In the genomic region with DNA sequence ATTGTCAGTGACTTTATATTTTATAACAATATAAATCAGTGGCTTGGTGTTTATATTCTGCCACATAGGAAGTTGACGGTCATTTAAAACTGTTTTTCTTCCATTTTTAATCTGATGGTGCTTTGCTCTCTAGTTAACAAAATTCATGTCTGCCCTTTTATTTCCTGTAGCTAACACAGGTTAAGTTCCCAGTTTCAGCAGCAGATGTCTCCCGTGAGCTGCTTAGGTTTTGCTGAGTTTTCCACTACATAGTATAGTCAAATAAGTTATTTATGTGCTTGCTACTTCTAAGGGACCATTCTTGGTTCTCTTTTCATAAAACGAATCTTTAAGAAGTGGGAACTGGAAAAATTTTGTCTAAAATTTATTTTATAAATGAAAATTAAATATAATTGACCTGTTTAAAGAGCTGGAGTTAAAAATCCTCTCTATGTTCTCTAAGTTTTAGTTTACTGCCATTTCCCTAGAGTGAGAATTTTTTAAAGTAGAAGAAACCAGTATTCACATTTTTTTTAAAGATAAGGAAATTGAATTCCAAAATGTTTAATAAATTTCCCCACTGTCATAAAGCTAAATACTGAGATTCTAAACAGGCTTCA, we compare ENCODE assay signal across 9 cellular contexts. TPM values are rescaled to one million over a fixed set of nuclear protein-coding genes. Genes with fewer than 3 reads are reported as not detected.
A peak's percentile ranks its signal among the peaks of the same experiment; 100 is the strongest.
DNase-seq lines count a peak whose midpoint lies in the region; ATAC-seq and TF ChIP-seq lines count a peak whose summit lies in the region.
"Had no signal": no experiment of that assay in that cellular context is flagged by ENCODE, and none has a peak within 500 bp of the region (broad histone marks: within the 10 kb centered on the region; RNA-seq: fewer than 3 reads in every experiment).

No MANE protein-coding gene starts in this region.

- WGBS in SK-N-SH (ENCODE audit: low lambda C conversion rate) = 17% methylated on average over 3 of the region's 3 CpGs

- DNase-seq in CD4-positive, alpha-beta memory T cell = peak; percentile 35 to 54 (median 48)
- peak; percentile 6 for DNase-seq in GM19238 (ENCODE audit: insufficient read length, low spot score)
- DNase-seq in HT-29 (ENCODE audit: low spot score) = peak; percentile 77
- DNase-seq in SK-N-SH = peak; percentile 42
- peak; percentile 41 for DNase-seq in amniotic stem cell (lab: John Stamatoyannopoulos, UW)
- peak; percentile 35 for DNase-seq in left ventricle myocardium superior
- peak; percentile 77 for DNase-seq in sciatic nerve (ENCODE audit: low spot score)

- intact Hi-C loops in CD4-positive, alpha-beta memory T cell (cut with micrococcal nuclease) = loop anchor here (1.0 kb wide), 3 partner anchors 301 to 454 kb away; no protein-coding TSS in a partner anchor
- intact Hi-C loops in left ventricle myocardium superior (cut with micrococcal nuclease) (loop anchor here (10.0 kb wide), 1 partner anchor 351 kb away; no protein-coding TSS in a partner anchor), sciatic nerve (cut with DNase I) (no loop called here)

- no peak overlapping the region for H3K4me3 ChIP-seq in CD4-positive, alpha-beta memory T cell (ENCODE audit: low read length in 2 of 2)
- H3K4me3 ChIP-seq in SK-N-SH (ENCODE audit: low read depth in 2 of 2, low read length in 1 of 2) = no peak overlapping the region

- H3K4me2 ChIP-seq in SK-N-SH = no peak overlapping the region

- no peak for TF ChIP-seq EP300 in SK-N-SH (IDR thresholded peaks at IDR 0.05; ENCODE audit: borderline replicate concordance in 1 of 2, low read depth in 1 of 2, low read length in 1 of 2)

- no peaks in the 10 kb centered on the region for H3K27me3 Mint-ChIP-seq in CD4-positive, alpha-beta memory T cell

- no peak overlapping the region for H3K4me3 Mint-ChIP-seq in CD4-positive, alpha-beta memory T cell

- peak overlapping the region in 1 of 7 donors; percentile 6 for H3K27ac Mint-ChIP-seq in CD4-positive, alpha-beta memory T cell

- CTCF ChIA-PET in CD4-positive, alpha-beta memory T cell (lab: Charles Lee; ENCODE audit: partially characterized antibody) = interaction anchor here (0.8 to 5.7 kb wide), 11 partner anchors 8 to 454 kb away, joined by 3 to 64 read pairs (median 4); a partner anchor contains a TSS
- CTCF ChIA-PET in SK-N-SH (lab: Yijun Ruan, JAX) = interaction anchor here (0.6 to 8.2 kb wide), 51 partner anchors 9 to 349 kb away, joined by 3 to 162 read pairs (median 4); a partner anchor contains a TSS

- H3K27me3 ChIP-seq in CD4-positive, alpha-beta memory T cell (ENCODE audit: insufficient read depth, low read length) = no peaks in the 10 kb centered on the region
- no peaks in the 10 kb centered on the region for H3K27me3 ChIP-seq in SK-N-SH (ENCODE audit: insufficient read depth)

- H3F3A ChIP-seq in SK-N-SH (replicated peaks; ENCODE audit: insufficient read depth) = peaks cover 27% of the 10 kb centered on the region

- H3K4me1 Mint-ChIP-seq in CD4-positive, alpha-beta memory T cell = peaks cover 0 to 4% (median 2%) of the 10 kb centered on the region in 4 donors

- peak; percentile 89 for TF ChIP-seq CTCF in SK-N-SH (IDR thresholded peaks at IDR 0.05)

- H3K36me3 Mint-ChIP-seq in CD4-positive, alpha-beta memory T cell = peaks cover 30 to 36% of the 10 kb centered on the region in 2 donors

- no peak overlapping the region for H3K27ac ChIP-seq in CD4-positive, alpha-beta memory T cell (ENCODE audit: low read depth, low read length)
- peak overlapping the region; percentile 54 to 60; a peak in 2 of 4 replicates for H3K27ac ChIP-seq in SK-N-SH (ENCODE audit: low read depth in 2 of 2, low read length in 1 of 2)

- H3K36me3 ChIP-seq in CD4-positive, alpha-beta memory T cell (ENCODE audit: insufficient read depth, low read length) = peaks cover 8% of the 10 kb centered on the region
- H3K36me3 ChIP-seq in SK-N-SH (replicated peaks in 1 of 2; ENCODE audit: control insufficient read depth in 1 of 2, insufficient read depth in 2 of 2, low read length in 1 of 2) = peaks cover 30 to 50% of the 10 kb centered on the region in 2 experiments

- TF ChIP-seq RAD21 in SK-N-SH (IDR thresholded peaks at IDR 0.05; ENCODE audit: low read length) = peak; percentile 95

- H3K9me3 Mint-ChIP-seq in CD4-positive, alpha-beta memory T cell = peaks cover 0 to 19% (median 12%) of the 10 kb centered on the region in 8 donors

- peaks cover 18% of the 10 kb centered on the region; the same call in 1 of the 2 replicates for H3K79me2 ChIP-seq in SK-N-SH (ENCODE audit: insufficient read depth)

- no peaks in the 10 kb centered on the region for H3K4me1 ChIP-seq in CD4-positive, alpha-beta memory T cell (ENCODE audit: insufficient read depth, low read length)
- peaks cover 0 to 4% of the 10 kb centered on the region in 2 experiments; a peak in 2 of 4 replicates for H3K4me1 ChIP-seq in SK-N-SH (ENCODE audit: control insufficient read depth in 1 of 2, insufficient read depth in 2 of 2, low read depth in 1 of 2, low read length in 1 of 2)

- no peaks in the 10 kb centered on the region for H3K9me2 ChIP-seq in SK-N-SH

- no peak overlapping the region for H2AFZ ChIP-seq in SK-N-SH (ENCODE audit: low read depth)

- H3K9ac ChIP-seq in SK-N-SH = no peak overlapping the region

- no peaks in the 10 kb centered on the region for H4K20me1 ChIP-seq in SK-N-SH (ENCODE audit: insufficient read depth)

- ATAC-seq in left ventricle myocardium superior (peak; percentile 80), sciatic nerve (peak; percentile 88), HG02970 (IDR thresholded peaks at IDR 0.05; ENCODE audit: low FRiP score, unreplicated experiment) (no peak)

- POLR2A ChIA-PET in CD4-positive, alpha-beta memory T cell (lab: Charles Lee; ENCODE audit: partially characterized antibody) = interaction anchor here (1.6 to 2.8 kb wide), 2 partner anchors 349 to 360 kb away, joined by 4 to 22 read pairs; a partner anchor contains a TSS
- POLR2A ChIA-PET in SK-N-SH (lab: Yijun Ruan, JAX) = interaction anchor here (1.3 kb wide), 1 partner anchor 88 kb away, joined by 5 read pairs; no protein-coding TSS in a partner anchor

- H3K9me3 ChIP-seq in CD4-positive, alpha-beta memory T cell (ENCODE audit: control insufficient read depth in 1 of 2, low read length in 2 of 2) = no peaks in the 10 kb centered on the region
- H3K9me3 ChIP-seq in SK-N-SH = no peaks in the 10 kb centered on the region

TF ChIP-seq in SK-N-SH, 30 proteins besides CTCF, POLR2A, EP300 and RAD21:
- no peak for TF ChIP-seq FOXJ3 (CRISPR knock-in tag; IDR thresholded peaks at IDR 0.05)
- TF ChIP-seq, protein P1, sequence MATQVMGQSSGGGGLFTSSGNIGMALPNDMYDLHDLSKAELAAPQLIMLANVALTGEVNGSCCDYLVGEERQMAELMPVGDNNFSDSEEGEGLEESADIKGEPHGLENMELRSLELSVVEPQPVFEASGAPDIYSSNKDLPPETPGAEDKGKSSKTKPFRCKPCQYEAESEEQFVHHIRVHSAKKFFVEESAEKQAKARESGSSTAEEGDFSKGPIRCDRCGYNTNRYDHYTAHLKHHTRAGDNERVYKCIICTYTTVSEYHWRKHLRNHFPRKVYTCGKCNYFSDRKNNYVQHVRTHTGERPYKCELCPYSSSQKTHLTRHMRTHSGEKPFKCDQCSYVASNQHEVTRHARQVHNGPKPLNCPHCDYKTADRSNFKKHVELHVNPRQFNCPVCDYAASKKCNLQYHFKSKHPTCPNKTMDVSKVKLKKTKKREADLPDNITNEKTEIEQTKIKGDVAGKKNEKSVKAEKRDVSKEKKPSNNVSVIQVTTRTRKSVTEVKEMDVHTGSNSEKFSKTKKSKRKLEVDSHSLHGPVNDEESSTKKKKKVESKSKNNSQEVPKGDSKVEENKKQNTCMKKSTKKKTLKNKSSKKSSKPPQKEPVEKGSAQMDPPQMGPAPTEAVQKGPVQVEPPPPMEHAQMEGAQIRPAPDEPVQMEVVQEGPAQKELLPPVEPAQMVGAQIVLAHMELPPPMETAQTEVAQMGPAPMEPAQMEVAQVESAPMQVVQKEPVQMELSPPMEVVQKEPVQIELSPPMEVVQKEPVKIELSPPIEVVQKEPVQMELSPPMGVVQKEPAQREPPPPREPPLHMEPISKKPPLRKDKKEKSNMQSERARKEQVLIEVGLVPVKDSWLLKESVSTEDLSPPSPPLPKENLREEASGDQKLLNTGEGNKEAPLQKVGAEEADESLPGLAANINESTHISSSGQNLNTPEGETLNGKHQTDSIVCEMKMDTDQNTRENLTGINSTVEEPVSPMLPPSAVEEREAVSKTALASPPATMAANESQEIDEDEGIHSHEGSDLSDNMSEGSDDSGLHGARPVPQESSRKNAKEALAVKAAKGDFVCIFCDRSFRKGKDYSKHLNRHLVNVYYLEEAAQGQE (IDR thresholded peaks at IDR 0.05; ENCODE audit: low read depth, low read length) = no peak
- TF ChIP-seq TCF12 (IDR thresholded peaks at IDR 0.05) = no peak
- TF ChIP-seq SMC3 (IDR thresholded peaks at IDR 0.05; ENCODE audit: low read depth, low read length) = peak; percentile 85
- no peak for TF ChIP-seq SIN3A (IDR thresholded peaks at IDR 0.05; ENCODE audit: borderline replicate concordance, low read depth, low read length)
- TF ChIP-seq RFX5 (IDR thresholded peaks at IDR 0.05; ENCODE audit: low read length) = no peak
- peak; percentile 16 for TF ChIP-seq CHD2 (IDR thresholded peaks at IDR 0.05; ENCODE audit: low read length, partially characterized antibody)
- no peak for TF ChIP-seq MEF2A (IDR thresholded peaks at IDR 0.05; ENCODE audit: borderline replicate concordance, low read depth)
- TF ChIP-seq NRF1 (IDR thresholded peaks at IDR 0.05; ENCODE audit: low read depth, low read length) = no peak
- no peak for TF ChIP-seq TAF1 (IDR thresholded peaks at IDR 0.05; ENCODE audit: borderline replicate concordance, low read depth, low read length)
- TF ChIP-seq FOXM1 (IDR thresholded peaks at IDR 0.05; ENCODE audit: low read depth) = no peak
- no peak for TF ChIP-seq JUND (IDR thresholded peaks at IDR 0.05)
- TF ChIP-seq GATA2 (CRISPR knock-in tag; IDR thresholded peaks at IDR 0.05) = no peak
- TF ChIP-seq MXI1 (IDR thresholded peaks at IDR 0.05; ENCODE audit: low read depth, low read length) = no peak

RNA-seq across cellular contexts. Expression of a gene that starts 20.6 kb away (rescaled TPM):
- total RNA-seq in CD4-positive, alpha-beta memory T cell = not detected
- under 1 TPM; 0.10 to 0.21 TPM for polyA plus RNA-seq in CD4-positive, alpha-beta memory T cell
- not detected in 2 replicates for total RNA-seq in HT-29 (2014; rRNA removed; shearing (Covaris generic))
- polyA plus RNA-seq in SK-N-SH (2012; rRNA removed) = 0.25 and 0.41 TPM in 2 replicates
- polyA plus RNA-seq in SK-N-SH (2012; cell fraction: cytosol; rRNA removed) = 0.35 and 0.46 TPM in 2 replicates
- polyA plus RNA-seq in SK-N-SH (2012; cell fraction: nucleus; rRNA removed) = 0.02 and 0.17 TPM in 2 replicates
- total RNA-seq in left ventricle myocardium superior (0.50 TPM), sciatic nerve (1.2 TPM)
- total RNA-seq: activated CD8-positive, alpha-beta memory T cell treated with anti-CD3 and anti-CD28 coated beads for 36 hours had no signal

RNA-seq across cellular contexts. Expression of a gene that starts 47.5 kb away (rescaled TPM):
- 10 to 100 TPM; 38.0 to 40.8 TPM for total RNA-seq in CD4-positive, alpha-beta memory T cell
- 10 to 100 TPM; 64.5 to 65.0 TPM for polyA plus RNA-seq in CD4-positive, alpha-beta memory T cell
- 72.0 and 93.3 TPM in 2 replicates for total RNA-seq in HT-29 (2014; rRNA removed; shearing (Covaris generic))
- polyA plus RNA-seq in SK-N-SH (2012; rRNA removed) = 92.3 and 124 TPM in 2 replicates
- polyA plus RNA-seq in SK-N-SH (2012; cell fraction: cytosol; rRNA removed) = 92.4 and 102 TPM in 2 replicates
- 58.4 and 118 TPM in 2 replicates for polyA plus RNA-seq in SK-N-SH (2012; cell fraction: nucleus; rRNA removed)
- total RNA-seq in left ventricle myocardium superior (73.4 TPM), sciatic nerve (73.6 TPM)

Comparison
In these comparisons a context has a peak if more than half of its experiments do, and no peak if none do; other contexts are left out.
1. DNase-seq: peak in every context shown above with its lines; median percentile 77 in HT-29; 77 in sciatic nerve; 48 in CD4-positive, alpha-beta memory T cell; 42 in SK-N-SH; 41 in amniotic stem cell; 35 in left ventricle myocardium superior; 6 in GM19238.